Comparison of ENCODE assay signal across 28 cellular contexts in the genomic region with DNA sequence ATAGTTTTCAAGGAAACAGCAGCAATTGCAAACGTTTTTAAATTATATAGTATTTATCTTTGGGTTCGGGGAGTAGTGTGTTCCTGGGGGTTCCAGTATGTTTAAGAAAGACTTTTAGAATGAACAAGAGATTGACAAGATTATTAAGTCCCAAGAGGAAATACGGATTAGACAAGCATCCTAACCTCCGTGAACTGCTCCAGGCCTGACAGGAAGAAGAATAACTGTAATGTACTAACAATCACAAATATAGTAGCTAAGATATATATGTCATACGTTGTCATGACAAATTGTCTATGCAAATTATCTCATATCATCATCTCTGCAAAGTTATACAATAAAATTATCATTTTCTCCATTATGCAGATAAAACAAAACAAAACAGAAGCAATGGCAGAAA.
DNase-seq lines count a peak whose midpoint lies in the region; ATAC-seq and TF ChIP-seq lines count a peak whose summit lies in the region.
"Had no signal": no experiment of that assay in that cellular context is flagged by ENCODE, and none has a peak within 500 bp of the region (broad histone marks: within the 10 kb centered on the region; RNA-seq: fewer than 3 reads in every experiment).

No MANE protein-coding gene starts in this region.

- H3K79me2 ChIP-seq in SU-DHL-6 (ENCODE audit: insufficient read depth, low read length) (no peaks in the 10 kb centered on the region), neural cell (replicated peaks; ENCODE audit: insufficient read depth, low read length) (no peaks in the 10 kb centered on the region)

- H3K4me3 ChIP-seq in SU-DHL-6 (ENCODE audit: insufficient read depth, low read length, poor library complexity, severe bottlenecking) (no peak overlapping the region), neural cell (ENCODE audit: low read length) (no peak overlapping the region), BE2C (ENCODE audit: low read depth, low read length) (no peak overlapping the region)
- H3K4me3 ChIP-seq: A549; BLaER1; BLaER1 treated with 17β-estradiol and CSF1 and Interleukin-3, amounts not matched to agents 10 nM and 100 nM had no signal

- no peak for TF ChIP-seq RAD21 in neural cell (conservative IDR thresholded peaks at IDR 0.05)

- H3K9me2 ChIP-seq in SU-DHL-6 (replicated peaks; ENCODE audit: insufficient read depth, low read length) = no peaks in the 10 kb centered on the region
- no peaks in the 10 kb centered on the region for H3K9me2 ChIP-seq in neural cell (ENCODE audit: insufficient read depth, low read length)

- peak; percentile 83 for TF ChIP-seq EP300 in neural cell (conservative IDR thresholded peaks at IDR 0.05; ENCODE audit: poor library complexity, severe bottlenecking)

- H3K27me3 ChIP-seq in SU-DHL-6 (ENCODE audit: low read length) (no peaks in the 10 kb centered on the region), neural cell (ENCODE audit: insufficient read depth, low read depth, low read length) (no peaks in the 10 kb centered on the region), BE2C (no peaks in the 10 kb centered on the region)
- H3K27me3 ChIP-seq: BLaER1; BLaER1 treated with 17β-estradiol and CSF1 and Interleukin-3, amounts not matched to agents 10 nM and 100 nM had no signal

- H3F3A ChIP-seq in SU-DHL-6 (ENCODE audit: insufficient read depth) = no peaks in the 10 kb centered on the region
- no peaks in the 10 kb centered on the region for H3F3A ChIP-seq in neural cell (ENCODE audit: insufficient read depth, low read length, poor library complexity, severe bottlenecking)

- H2AFZ ChIP-seq in SU-DHL-6 (ENCODE audit: low read depth, low read length, severe bottlenecking) (peak overlapping the region; percentile 8), neural cell (ENCODE audit: low read depth, low read length) (no peak overlapping the region)

- TF ChIP-seq CTCF in SU-DHL-6 (IDR thresholded peaks at IDR 0.05; ENCODE audit: insufficient read depth, low read length, poor library complexity, severe bottlenecking) (no peak), neural cell (IDR thresholded peaks at IDR 0.05; ENCODE audit: poor library complexity, severe bottlenecking) (no peak), BE2C (IDR thresholded peaks at IDR 0.05; ENCODE audit: low read depth, low read length) (no peak)

- H3K27ac ChIP-seq in SU-DHL-6 (ENCODE audit: low read depth, low read length) = no peak overlapping the region
- no peak overlapping the region for H3K27ac ChIP-seq in neural cell (ENCODE audit: low read length)
- H3K27ac ChIP-seq: 22Rv1; A549; BLaER1; BLaER1 treated with 17β-estradiol and CSF1 and Interleukin-3, amounts not matched to agents 10 nM and 100 nM; C4-2B had no signal

- no peak for DNase-seq in BE2C
- DNase-seq: 8988T; ACHN; AML-193; C1 segment of cervical spinal cord; Caco-2; Calu3; CD4-positive, alpha-beta memory T cell; CD4-positive, alpha-beta T cell; CD4-positive, CD25-positive, alpha-beta regulatory T cell; CD8-positive, alpha-beta memory T cell; CD8-positive, alpha-beta T cell; COR-L47; DMS 273 treated with DMSO at 0.1 percent for 48 hours; DMS153; DMS53; DMS79; DMS79 treated with DMSO at 0.1 percent for 48 hours; DND-41; EL had no signal

- H4K20me1 ChIP-seq in SU-DHL-6 (ENCODE audit: low read depth, low read length) (no peaks in the 10 kb centered on the region), neural cell (ENCODE audit: insufficient read depth) (no peaks in the 10 kb centered on the region)
- H4K20me1 ChIP-seq: BLaER1; BLaER1 treated with 17β-estradiol and CSF1 and Interleukin-3, amounts not matched to agents 10 nM and 100 nM had no signal

- no peak overlapping the region for H3K4me2 ChIP-seq in SU-DHL-6 (ENCODE audit: low read depth, low read length, poor library complexity, severe bottlenecking)
- H3K4me2 ChIP-seq in neural cell (ENCODE audit: low read length) = no peak overlapping the region
- H3K4me2 ChIP-seq: A549; BLaER1; BLaER1 treated with 17β-estradiol and CSF1 and Interleukin-3, amounts not matched to agents 10 nM and 100 nM had no signal

- no peak for ATAC-seq in HG02588 (IDR thresholded peaks at IDR 0.05; ENCODE audit: unreplicated experiment)
- ATAC-seq: A549; CD8-positive, alpha-beta T cell had no signal

- H3K4me1 ChIP-seq in BE2C = peaks cover 5% of the 10 kb centered on the region
- H3K4me1 ChIP-seq: A549; BLaER1; BLaER1 treated with 17β-estradiol and CSF1 and Interleukin-3, amounts not matched to agents 10 nM and 100 nM; Caco-2 had no signal

- no peak overlapping the region for H3K9ac ChIP-seq in SU-DHL-6 (ENCODE audit: low read length)
- H3K9ac ChIP-seq in neural cell (ENCODE audit: low read length) = no peak overlapping the region
- H3K9ac ChIP-seq: BLaER1; BLaER1 treated with 17β-estradiol and CSF1 and Interleukin-3, amounts not matched to agents 10 nM and 100 nM had no signal

- H3K9me3 ChIP-seq in SU-DHL-6 (ENCODE audit: insufficient read depth, low read length) = no peaks in the 10 kb centered on the region
- no peaks in the 10 kb centered on the region for H3K9me3 ChIP-seq in neural cell (ENCODE audit: low read length)
- no peaks in the 10 kb centered on the region for H3K9me3 ChIP-seq in BE2C
- H3K9me3 ChIP-seq: A549, Caco-2 had no signal

- H3K36me3 ChIP-seq in SU-DHL-6 (ENCODE audit: low read length) = no peaks in the 10 kb centered on the region
- no peaks in the 10 kb centered on the region for H3K36me3 ChIP-seq in neural cell (ENCODE audit: insufficient read depth, low read length)
- no peaks in the 10 kb centered on the region for H3K36me3 ChIP-seq in BE2C
- H3K36me3 ChIP-seq: BLaER1; BLaER1 treated with 17β-estradiol and CSF1 and Interleukin-3, amounts not matched to agents 10 nM and 100 nM had no signal

TF ChIP-seq in neural cell, 6 proteins besides CTCF, POLR2A, EP300 and RAD21:
- TF ChIP-seq MXI1 (conservative IDR thresholded peaks at IDR 0.05; ENCODE audit: poor library complexity, severe bottlenecking) (no peak), POLR2AphosphoS5 (IDR thresholded peaks at IDR 0.05) (peak; percentile 64), EZH2 (IDR thresholded peaks at IDR 0.05; ENCODE audit: borderline replicate concordance, insufficient read depth, low read length, poor library complexity, severe bottlenecking) (no peak), TAF1 (IDR thresholded peaks at IDR 0.05; ENCODE audit: low read depth) (no peak)
